Comparison of ENCODE assay signal across 32 cellular contexts in genomic region chr2:29733945-29734344, GRCh38.
"Had no signal": no experiment of that assay in that cellular context is flagged by ENCODE, and none has a peak within 500 bp of the region (broad histone marks: within the 10 kb centered on the region; RNA-seq: fewer than 3 reads in every experiment).

No MANE protein-coding gene starts in this region.

- H3K9me3 ChIP-seq: adrenal gland, heart left ventricle, pancreas, psoas muscle, transverse colon had no signal

- H3K4me1 ChIP-seq: adrenal gland, heart left ventricle, pancreas, psoas muscle, transverse colon had no signal

- H3K27me3 ChIP-seq: adrenal gland, pancreas, transverse colon had no signal

- H3K4me3 Mint-ChIP-seq: activated naive CD8-positive, alpha-beta T cell treated with anti-CD3 and anti-CD28 coated beads for 36 hours; brain; effector memory CD8-positive, alpha-beta T cell; immature natural killer cell; memory B cell; naive thymus-derived CD4-positive, alpha-beta T cell; neural crest cell had no signal

- H3K4me3 ChIP-seq: adrenal gland, heart left ventricle, pancreas, psoas muscle, transverse colon had no signal

- H3K36me3 Mint-ChIP-seq: activated naive CD8-positive, alpha-beta T cell treated with anti-CD3 and anti-CD28 coated beads for 36 hours; brain; immature natural killer cell; memory B cell; naive thymus-derived CD4-positive, alpha-beta T cell had no signal

- H3K9me3 Mint-ChIP-seq: activated naive CD8-positive, alpha-beta T cell treated with anti-CD3 and anti-CD28 coated beads for 36 hours; brain; effector memory CD8-positive, alpha-beta T cell; immature natural killer cell; memory B cell; naive thymus-derived CD4-positive, alpha-beta T cell; neural crest cell had no signal

- H3K27ac ChIP-seq: adrenal gland, heart left ventricle, pancreas, psoas muscle, transverse colon, VCaP had no signal

- H3K27ac Mint-ChIP-seq: activated naive CD8-positive, alpha-beta T cell treated with anti-CD3 and anti-CD28 coated beads for 36 hours; brain; effector memory CD8-positive, alpha-beta T cell; immature natural killer cell; memory B cell; naive thymus-derived CD4-positive, alpha-beta T cell had no signal

- H3K4me1 Mint-ChIP-seq: immature natural killer cell; memory B cell; naive thymus-derived CD4-positive, alpha-beta T cell had no signal

- H3K36me3 ChIP-seq: adrenal gland, heart left ventricle, pancreas, transverse colon had no signal

- H3K27me3 Mint-ChIP-seq: brain had no signal

- DNase-seq: activated CD4-positive, alpha-beta T cell treated with anti-CD3 and anti-CD28 coated beads for 4 hours; activated CD4-positive, alpha-beta T cell treated with anti-CD3 and anti-CD28 coated beads, Interleukin-2, amount 50 U/mL, for 4 hours; activated CD8-positive, alpha-beta memory T cell treated with anti-CD3 and anti-CD28 coated beads for 24 hours; activated effector memory CD4-positive, alpha-beta T cell treated with Interleukin-2 at 50 U/mL for 16 hours; activated naive CD4-positive, alpha-beta T cell treated with Interleukin-2 at 50 U/mL for 16 hours; activated naive CD8-positive, alpha-beta T cell treated with anti-CD3 and anti-CD28 coated beads for 36 hours; adrenal gland; aorta; caudate nucleus; cortex of kidney; effector memory CD8-positive, alpha-beta T cell; erythroblast; foreskin fibroblast; heart left ventricle; hypothalamus; immature natural killer cell; kidney; left colon; midbrain; naive thymus-derived CD4-positive, alpha-beta T cell; nucleus accumbens; pancreas; psoas muscle; right cardiac atrium; stimulated activated CD4-positive, alpha-beta T cell treated with anti-CD3 and anti-CD28 coated beads, Interleukin-2, amount 100 ng/mL, for 48 hours; stimulated activated naive CD4-positive, alpha-beta T cell treated with Interleukin-2 at 50 U/mL for 16 hours; T-helper 1 cell; transverse colon had no signal
